Comparison of ENCODE assay signal across 14 cellular contexts in genomic region chr18:13502585-13502984, GRCh38.
DNase-seq lines count a peak whose midpoint lies in the region; ATAC-seq and TF ChIP-seq lines count a peak whose summit lies in the region.
"Had no signal": no experiment of that assay in that cellular context is flagged by ENCODE, and none has a peak within 500 bp of the region (broad histone marks: within the 10 kb centered on the region; RNA-seq: fewer than 3 reads in every experiment).

No MANE protein-coding gene starts in this region.

- CTCF ChIA-PET in activated CD8-positive, alpha-beta T cell treated with anti-CD3 and anti-CD28 coated beads, Interleukin-2, amount 10 ng/mL, durations not matched to agents 7 days and 5 days (lab: Charles Lee) = interaction anchor here (0.8 to 2.1 kb wide), 3 partner anchors 10 to 286 kb away, joined by 3 to 10 read pairs (median 8); no protein-coding TSS in a partner anchor
- CTCF ChIA-PET in activated CD8-positive, alpha-beta T cell treated with anti-CD3 and anti-CD28 coated beads for 36 hours (lab: Charles Lee) = interaction anchor here (0.5 to 1.9 kb wide), 6 partner anchors 9 to 343 kb away, joined by 3 to 8 read pairs (median 3); no protein-coding TSS in a partner anchor
- CTCF ChIA-PET in activated B cell treated with CpG ODN at 0.5 μM for 24 hours (lab: Charles Lee) = interaction anchor here (0.9 to 1.2 kb wide), 2 partner anchors 56 to 287 kb away, joined by 3 read pairs; no protein-coding TSS in a partner anchor

- H3K4me3 ChIP-seq in testis = no peak overlapping the region

- POLR2A ChIA-PET in activated CD8-positive, alpha-beta T cell treated with anti-CD3 and anti-CD28 coated beads, Interleukin-2, amount 10 ng/mL, durations not matched to agents 7 days and 5 days (lab: Charles Lee) = interaction anchor here (0.5 to 1.2 kb wide), 4 partner anchors 23 to 305 kb away, joined by 3 to 4 read pairs (median 3); partner anchors contain the start of genes FAM210A and RNMT
- POLR2A ChIA-PET in activated CD8-positive, alpha-beta T cell treated with anti-CD3 and anti-CD28 coated beads for 36 hours (lab: Charles Lee) = interaction anchor here (1.3 to 1.5 kb wide), 3 partner anchors 10 to 25 kb away, joined by 4 to 5 read pairs (median 4); no protein-coding TSS in a partner anchor
- POLR2A ChIA-PET in activated B cell treated with CpG ODN at 0.5 μM for 24 hours (lab: Charles Lee) = interaction anchor here (1.0 to 1.2 kb wide), 3 partner anchors 38 to 619 kb away, joined by 3 to 8 read pairs (median 6); no protein-coding TSS in a partner anchor

- DNase-seq in activated CD8-positive, alpha-beta T cell treated with anti-CD3 and anti-CD28 coated beads, Interleukin-2, amount 10 ng/mL, durations not matched to agents 7 days and 5 days = no peak
- no peak for DNase-seq in activated CD8-positive, alpha-beta T cell treated with anti-CD3 and anti-CD28 coated beads for 36 hours
- DNase-seq in activated B cell treated with CpG ODN at 0.5 μM for 24 hours (no peak), left kidney (ENCODE audit: low read depth, low spot score) (peak; percentile 32), testis (peak; percentile 57), superior temporal gyrus (ENCODE audit: extremely low spot score) (no peak)
- DNase-seq in T-helper 2 cell treated with Interferon-gamma antibody and Interleukin-4, amounts not matched to agents 5 μg/mL and 100 μg/mL, for 36 hours (ENCODE audit: low spot score) = no peak
- DNase-seq: amniotic stem cell, HFFc6, IMR-90, NCI-H187 treated with DMSO at 0.1 percent for 48 hours, T-helper 9 cell had no signal

- H3K27ac Mint-ChIP-seq in activated CD8-positive, alpha-beta T cell treated with anti-CD3 and anti-CD28 coated beads, Interleukin-2, amount 10 ng/mL, durations not matched to agents 7 days and 5 days = peak overlapping the region; percentile 52
- no peak overlapping the region for H3K27ac Mint-ChIP-seq in activated CD8-positive, alpha-beta T cell treated with anti-CD3 and anti-CD28 coated beads for 36 hours
- peak overlapping the region; percentile 67 for H3K27ac Mint-ChIP-seq in activated B cell treated with CpG ODN at 0.5 μM for 24 hours
- no peak overlapping the region for H3K27ac Mint-ChIP-seq in T-helper 2 cell treated with Interferon-gamma antibody and Interleukin-4, amounts not matched to agents 5 μg/mL and 100 μg/mL, for 36 hours
- H3K27ac Mint-ChIP-seq: HFFc6 had no signal

- H3K9me3 ChIP-seq in testis = no peaks in the 10 kb centered on the region

- H3K27ac ChIP-seq in testis = no peak overlapping the region
- H3K27ac ChIP-seq: neutrophil had no signal

- ATAC-seq in activated CD8-positive, alpha-beta T cell treated with anti-CD3 and anti-CD28 coated beads, Interleukin-2, amount 10 ng/mL, durations not matched to agents 7 days and 5 days = no peak
- ATAC-seq in activated CD8-positive, alpha-beta T cell treated with anti-CD3 and anti-CD28 coated beads for 36 hours = no peak
- ATAC-seq in activated B cell treated with CpG ODN at 0.5 μM for 24 hours (ENCODE audit: low read depth) (peak; percentile 38), GM21619 (IDR thresholded peaks at IDR 0.05; ENCODE audit: unreplicated experiment) (no peak)

- no peaks in the 10 kb centered on the region for H3K36me3 ChIP-seq in testis (ENCODE audit: low read depth, missing control alignments)

- no peaks in the 10 kb centered on the region for H3K9me3 Mint-ChIP-seq in activated CD8-positive, alpha-beta T cell treated with anti-CD3 and anti-CD28 coated beads, Interleukin-2, amount 10 ng/mL, durations not matched to agents 7 days and 5 days (ENCODE audit: insufficient read depth)
- peaks cover 8% of the 10 kb centered on the region for H3K9me3 Mint-ChIP-seq in activated CD8-positive, alpha-beta T cell treated with anti-CD3 and anti-CD28 coated beads for 36 hours
- H3K9me3 Mint-ChIP-seq in activated B cell treated with CpG ODN at 0.5 μM for 24 hours = peaks cover 3% of the 10 kb centered on the region
- peaks cover 16% of the 10 kb centered on the region for H3K9me3 Mint-ChIP-seq in T-helper 2 cell treated with Interferon-gamma antibody and Interleukin-4, amounts not matched to agents 5 μg/mL and 100 μg/mL, for 36 hours

- H3K4me1 Mint-ChIP-seq in activated CD8-positive, alpha-beta T cell treated with anti-CD3 and anti-CD28 coated beads, Interleukin-2, amount 10 ng/mL, durations not matched to agents 7 days and 5 days (ENCODE audit: low read depth) = peaks cover 43% of the 10 kb centered on the region
- peaks cover 37% of the 10 kb centered on the region for H3K4me1 Mint-ChIP-seq in activated CD8-positive, alpha-beta T cell treated with anti-CD3 and anti-CD28 coated beads for 36 hours (ENCODE audit: low read depth)
- peaks cover 27% of the 10 kb centered on the region for H3K4me1 Mint-ChIP-seq in activated B cell treated with CpG ODN at 0.5 μM for 24 hours
- H3K4me1 Mint-ChIP-seq in T-helper 2 cell treated with Interferon-gamma antibody and Interleukin-4, amounts not matched to agents 5 μg/mL and 100 μg/mL, for 36 hours (ENCODE audit: low read depth) = peaks cover 20% of the 10 kb centered on the region

- 32 to 38% methylated on average over 7 to 8 of the region's 8 CpGs for WGBS in testis, 2 donors

- H3K36me3 Mint-ChIP-seq in activated CD8-positive, alpha-beta T cell treated with anti-CD3 and anti-CD28 coated beads, Interleukin-2, amount 10 ng/mL, durations not matched to agents 7 days and 5 days (ENCODE audit: low read depth) = peaks cover 24% of the 10 kb centered on the region
- H3K36me3 Mint-ChIP-seq in activated CD8-positive, alpha-beta T cell treated with anti-CD3 and anti-CD28 coated beads for 36 hours (ENCODE audit: low read depth) = peaks cover 24% of the 10 kb centered on the region
- H3K36me3 Mint-ChIP-seq in activated B cell treated with CpG ODN at 0.5 μM for 24 hours (ENCODE audit: low read depth) = peaks cover 4% of the 10 kb centered on the region
- H3K36me3 Mint-ChIP-seq in T-helper 2 cell treated with Interferon-gamma antibody and Interleukin-4, amounts not matched to agents 5 μg/mL and 100 μg/mL, for 36 hours (ENCODE audit: low read depth) = peaks cover 32% of the 10 kb centered on the region

- no peaks in the 10 kb centered on the region for H3K27me3 Mint-ChIP-seq in activated CD8-positive, alpha-beta T cell treated with anti-CD3 and anti-CD28 coated beads, Interleukin-2, amount 10 ng/mL, durations not matched to agents 7 days and 5 days (ENCODE audit: low read depth)
- H3K27me3 Mint-ChIP-seq in activated CD8-positive, alpha-beta T cell treated with anti-CD3 and anti-CD28 coated beads for 36 hours = no peaks in the 10 kb centered on the region
- H3K27me3 Mint-ChIP-seq in activated B cell treated with CpG ODN at 0.5 μM for 24 hours = peaks cover 2% of the 10 kb centered on the region
- H3K27me3 Mint-ChIP-seq in T-helper 2 cell treated with Interferon-gamma antibody and Interleukin-4, amounts not matched to agents 5 μg/mL and 100 μg/mL, for 36 hours (ENCODE audit: low read depth) = no peaks in the 10 kb centered on the region

- H3K27me3 ChIP-seq in testis = no peaks in the 10 kb centered on the region

- peaks cover 8% of the 10 kb centered on the region for H3K4me1 ChIP-seq in testis

- intact Hi-C loops in activated CD8-positive, alpha-beta T cell treated with anti-CD3 and anti-CD28 coated beads for 36 hours (cut with micrococcal nuclease) = no loop called here
- intact Hi-C loops in activated B cell treated with CpG ODN at 0.5 μM for 24 hours (cut with micrococcal nuclease) (loop anchor here (1.0 to 5.0 kb wide), 3 partner anchors 35 to 127 kb away; no protein-coding TSS in a partner anchor), testis (cut with DNase I; ENCODE audit: low total_unique reads) (no loop called here)

- TF ChIP-seq POLR2A in testis (IDR thresholded peaks at IDR 0.05) = no peak

- H3K4me3 Mint-ChIP-seq in activated CD8-positive, alpha-beta T cell treated with anti-CD3 and anti-CD28 coated beads, Interleukin-2, amount 10 ng/mL, durations not matched to agents 7 days and 5 days = no peak overlapping the region
- H3K4me3 Mint-ChIP-seq in activated CD8-positive, alpha-beta T cell treated with anti-CD3 and anti-CD28 coated beads for 36 hours = no peak overlapping the region
- H3K4me3 Mint-ChIP-seq in activated B cell treated with CpG ODN at 0.5 μM for 24 hours = peak overlapping the region; percentile 24
- no peak overlapping the region for H3K4me3 Mint-ChIP-seq in T-helper 2 cell treated with Interferon-gamma antibody and Interleukin-4, amounts not matched to agents 5 μg/mL and 100 μg/mL, for 36 hours
- H3K4me3 Mint-ChIP-seq: HFFc6 had no signal

- TF ChIP-seq CTCF in activated CD8-positive, alpha-beta T cell treated with anti-CD3 and anti-CD28 coated beads for 36 hours (IDR thresholded peaks at IDR 0.05) = no peak
- no peak for TF ChIP-seq CTCF in activated B cell treated with CpG ODN at 0.5 μM for 24 hours (IDR thresholded peaks at IDR 0.05)
- TF ChIP-seq CTCF in testis (IDR thresholded peaks at IDR 0.05) = no peak

Comparison
In these comparisons a context has a peak if more than half of its experiments do, and no peak if none do; other contexts are left out.
1. H3K27ac Mint-ChIP-seq: peak in activated CD8-positive, alpha-beta T cell treated with anti-CD3 and anti-CD28 coated beads, Interleukin-2, amount 10 ng/mL, durations not matched to agents 7 days and 5 days (single experiment) and activated B cell treated with CpG ODN at 0.5 μM for 24 hours (single experiment); none in activated CD8-positive, alpha-beta T cell treated with anti-CD3 and anti-CD28 coated beads for 36 hours (single experiment) and T-helper 2 cell treated with Interferon-gamma antibody and Interleukin-4, amounts not matched to agents 5 μg/mL and 100 μg/mL, for 36 hours (single experiment).
2. DNase-seq: peak in left kidney (single experiment) and testis (single experiment); none in activated CD8-positive, alpha-beta T cell treated with anti-CD3 and anti-CD28 coated beads, Interleukin-2, amount 10 ng/mL, durations not matched to agents 7 days and 5 days (single experiment), activated CD8-positive, alpha-beta T cell treated with anti-CD3 and anti-CD28 coated beads for 36 hours (single experiment), activated B cell treated with CpG ODN at 0.5 μM for 24 hours (single experiment), T-helper 2 cell treated with Interferon-gamma antibody and Interleukin-4, amounts not matched to agents 5 μg/mL and 100 μg/mL, for 36 hours (single experiment) and superior temporal gyrus (single experiment).